23 cellular contexts compared by ENCODE assay signal in genomic region chr17:77782611-77783010, GRCh38.
A peak's percentile ranks its signal among the peaks of the same experiment; 100 is the strongest.
DNase-seq lines count a peak whose midpoint lies in the region; ATAC-seq and TF ChIP-seq lines count a peak whose summit lies in the region.
"Had no signal": no experiment of that assay in that cellular context is flagged by ENCODE, and none has a peak within 500 bp of the region (broad histone marks: within the 10 kb centered on the region; RNA-seq: fewer than 3 reads in every experiment).

No MANE protein-coding gene starts in this region.

- no peak for ATAC-seq in activated T-helper 17 cell treated with anti-CD3 and anti-CD28 coated beads, Interleukin-2, amount 50 U/mL, for 72 hours (replicated peaks)
- ATAC-seq: Right ventricle myocardium inferior had no signal

- peaks cover 23% of the 10 kb centered on the region for H3K4me1 Mint-ChIP-seq in activated CD4-positive, alpha-beta T cell treated with anti-CD3 and anti-CD28 coated beads, Interleukin-2, amount 10 ng/mL, durations not matched to agents 7 days and 5 days
- peaks cover 5% of the 10 kb centered on the region for H3K4me1 Mint-ChIP-seq in activated T-helper 17 cell treated with anti-CD3 and anti-CD28 coated beads, Interleukin-2, amount 50 U/mL, for 72 hours
- peaks cover 40% of the 10 kb centered on the region for H3K4me1 Mint-ChIP-seq in neural progenitor cell
- H3K4me1 Mint-ChIP-seq in activated T-cell treated with anti-CD3 and anti-CD28 coated beads, Interleukin-2, amount 50 U/mL, for 24 hours (ENCODE audit: low read depth) = peaks cover 20% of the 10 kb centered on the region

- peak overlapping the region; percentile 48 for H3K4me2 ChIP-seq in neural progenitor cell
- H3K4me2 ChIP-seq: BLaER1, PC-9 had no signal

- H4K20me1 ChIP-seq in neural progenitor cell (ENCODE audit: low read depth) = no peaks in the 10 kb centered on the region
- H4K20me1 ChIP-seq: BLaER1 had no signal

- H2AFZ ChIP-seq in neural progenitor cell (replicated peaks) = no peak overlapping the region
- H2AFZ ChIP-seq: GM23248, PC-9 had no signal

- H3K36me3 Mint-ChIP-seq in activated CD4-positive, alpha-beta T cell treated with anti-CD3 and anti-CD28 coated beads, Interleukin-2, amount 10 ng/mL, durations not matched to agents 7 days and 5 days (ENCODE audit: low read depth) = no peaks in the 10 kb centered on the region
- H3K36me3 Mint-ChIP-seq in activated T-helper 17 cell treated with anti-CD3 and anti-CD28 coated beads, Interleukin-2, amount 50 U/mL, for 72 hours (ENCODE audit: low read depth) = no peaks in the 10 kb centered on the region
- no peaks in the 10 kb centered on the region for H3K36me3 Mint-ChIP-seq in neural progenitor cell
- no peaks in the 10 kb centered on the region for H3K36me3 Mint-ChIP-seq in activated T-cell treated with anti-CD3 and anti-CD28 coated beads, Interleukin-2, amount 50 U/mL, for 24 hours (ENCODE audit: low read depth)

- CTCF ChIA-PET in activated CD4-positive, alpha-beta T cell treated with anti-CD3 and anti-CD28 coated beads, Interleukin-2, amount 10 ng/mL, durations not matched to agents 7 days and 5 days (lab: Charles Lee) = no interaction called here

- POLR2A ChIA-PET in activated CD4-positive, alpha-beta T cell treated with anti-CD3 and anti-CD28 coated beads, Interleukin-2, amount 10 ng/mL, durations not matched to agents 7 days and 5 days (lab: Charles Lee) = no interaction called here

- H3K4me3 ChIP-seq in neural progenitor cell (no peak overlapping the region), HAP-1 (no peak overlapping the region)
- H3K4me3 ChIP-seq: BLaER1, GM23248, PC-9, SJCRH30 had no signal

- H3K9me3 ChIP-seq in neural progenitor cell (ENCODE audit: low read depth) (no peaks in the 10 kb centered on the region), HAP-1 (no peaks in the 10 kb centered on the region)
- H3K9me3 ChIP-seq: BLaER1, SJCRH30 had no signal

- H3K79me2 ChIP-seq in neural progenitor cell (ENCODE audit: low read depth) = no peaks in the 10 kb centered on the region

- H3K4me1 ChIP-seq in neural progenitor cell = peaks cover 28% of the 10 kb centered on the region
- no peaks in the 10 kb centered on the region for H3K4me1 ChIP-seq in HAP-1
- H3K4me1 ChIP-seq: SJCRH30 had no signal

- TF ChIP-seq CTCF in neural progenitor cell (IDR thresholded peaks at IDR 0.05) = no peak

- no peak overlapping the region for H3K4me3 Mint-ChIP-seq in activated CD4-positive, alpha-beta T cell treated with anti-CD3 and anti-CD28 coated beads, Interleukin-2, amount 10 ng/mL, durations not matched to agents 7 days and 5 days
- H3K4me3 Mint-ChIP-seq in activated T-helper 17 cell treated with anti-CD3 and anti-CD28 coated beads, Interleukin-2, amount 50 U/mL, for 72 hours = no peak overlapping the region
- H3K4me3 Mint-ChIP-seq in neural progenitor cell = peak overlapping the region; percentile 48
- no peak overlapping the region for H3K4me3 Mint-ChIP-seq in activated T-cell treated with anti-CD3 and anti-CD28 coated beads, Interleukin-2, amount 50 U/mL, for 24 hours
- H3K4me3 Mint-ChIP-seq: CD4-positive, alpha-beta T cell; H9; HFFc6 had no signal

- in situ Hi-C loops in HAP-1 (cut with MboI; ENCODE audit: low sequenced_read_pairs) = no loop called here

- peak overlapping the region; percentile 4 for H3K27ac Mint-ChIP-seq in activated CD4-positive, alpha-beta T cell treated with anti-CD3 and anti-CD28 coated beads, Interleukin-2, amount 10 ng/mL, durations not matched to agents 7 days and 5 days
- peak overlapping the region; percentile 69 for H3K27ac Mint-ChIP-seq in activated T-helper 17 cell treated with anti-CD3 and anti-CD28 coated beads, Interleukin-2, amount 50 U/mL, for 72 hours
- no peak overlapping the region for H3K27ac Mint-ChIP-seq in neural progenitor cell
- no peak overlapping the region for H3K27ac Mint-ChIP-seq in activated T-cell treated with anti-CD3 and anti-CD28 coated beads, Interleukin-2, amount 50 U/mL, for 24 hours
- H3K27ac Mint-ChIP-seq: H9, HFFc6 had no signal

- peaks cover under 1% of the 10 kb centered on the region for H3K27me3 Mint-ChIP-seq in activated CD4-positive, alpha-beta T cell treated with anti-CD3 and anti-CD28 coated beads, Interleukin-2, amount 10 ng/mL, durations not matched to agents 7 days and 5 days
- H3K27me3 Mint-ChIP-seq in activated T-helper 17 cell treated with anti-CD3 and anti-CD28 coated beads, Interleukin-2, amount 50 U/mL, for 72 hours = no peaks in the 10 kb centered on the region
- peaks cover 17% of the 10 kb centered on the region for H3K27me3 Mint-ChIP-seq in neural progenitor cell (ENCODE audit: insufficient read depth, low read depth)
- H3K27me3 Mint-ChIP-seq in activated T-cell treated with anti-CD3 and anti-CD28 coated beads, Interleukin-2, amount 50 U/mL, for 24 hours = no peaks in the 10 kb centered on the region
- H3K27me3 Mint-ChIP-seq: CD4-positive, alpha-beta T cell had no signal

- peaks cover 35% of the 10 kb centered on the region for H3K27me3 ChIP-seq in neural progenitor cell
- peaks cover 9% of the 10 kb centered on the region for H3K27me3 ChIP-seq in HAP-1 (ENCODE audit: low read depth)
- H3K27me3 ChIP-seq: BLaER1 had no signal

- H3K36me3 ChIP-seq in neural progenitor cell (no peaks in the 10 kb centered on the region), HAP-1 (replicated peaks) (no peaks in the 10 kb centered on the region)
- H3K36me3 ChIP-seq: BLaER1, SJCRH30 had no signal

- no peak for DNase-seq in activated CD4-positive, alpha-beta T cell treated with anti-CD3 and anti-CD28 coated beads, Interleukin-2, amount 10 ng/mL, durations not matched to agents 7 days and 5 days
- DNase-seq in activated CD4-positive, alpha-beta T cell treated with anti-CD3 and anti-CD28 coated beads, Interleukin-2, amount 50 U/mL, for 4 hours = no peak
- no peak for DNase-seq in neural progenitor cell (ENCODE audit: low spot score)
- DNase-seq in HAP-1 (ENCODE audit: low spot score in 2 of 2) = no peak
- no peak for DNase-seq in effector CD4-positive, alpha-beta T cell
- no peak for DNase-seq in activated T-cell treated with anti-CD3 and anti-CD28 coated beads, Interleukin-2, amount 50 U/mL, for 24 hours
- DNase-seq: CD4-positive, alpha-beta T cell; GM23248; H9; HFFc6; KBM-7; MV-4-11; NCI-H1105; NCI-H1930; NCI-H2107; NCI-H446; NCI-H82; NK-92 treated with Interleukin-12 subunit alpha and Interleukin-12 subunit beta, amount 100 ng/mL, for 24 hours; PC-9; SJCRH30 had no signal

- H3F3A ChIP-seq in neural progenitor cell (ENCODE audit: low read depth) = peaks cover 20% of the 10 kb centered on the region

- no peak overlapping the region for H3K9ac ChIP-seq in neural progenitor cell
- H3K9ac ChIP-seq: BLaER1, GM23248 had no signal

- H3K27ac ChIP-seq in neural progenitor cell = no peak overlapping the region
- H3K27ac ChIP-seq: BLaER1, GM23248, PC-9, SJCRH30 had no signal

- no peaks in the 10 kb centered on the region for H3K9me3 Mint-ChIP-seq in activated CD4-positive, alpha-beta T cell treated with anti-CD3 and anti-CD28 coated beads, Interleukin-2, amount 10 ng/mL, durations not matched to agents 7 days and 5 days
- H3K9me3 Mint-ChIP-seq in activated T-helper 17 cell treated with anti-CD3 and anti-CD28 coated beads, Interleukin-2, amount 50 U/mL, for 72 hours = no peaks in the 10 kb centered on the region
- peaks cover 4% of the 10 kb centered on the region for H3K9me3 Mint-ChIP-seq in neural progenitor cell
- no peaks in the 10 kb centered on the region for H3K9me3 Mint-ChIP-seq in activated T-cell treated with anti-CD3 and anti-CD28 coated beads, Interleukin-2, amount 50 U/mL, for 24 hours
- H3K9me3 Mint-ChIP-seq: CD4-positive, alpha-beta T cell; HFFc6 had no signal

Comparison
In these comparisons a context has a peak if more than half of its experiments do, and no peak if none do; other contexts are left out.
1. H3K27ac Mint-ChIP-seq: peak in activated CD4-positive, alpha-beta T cell treated with anti-CD3 and anti-CD28 coated beads, Interleukin-2, amount 10 ng/mL, durations not matched to agents 7 days and 5 days (single experiment) and activated T-helper 17 cell treated with anti-CD3 and anti-CD28 coated beads, Interleukin-2, amount 50 U/mL, for 72 hours (single experiment); none in neural progenitor cell (single experiment) and activated T-cell treated with anti-CD3 and anti-CD28 coated beads, Interleukin-2, amount 50 U/mL, for 24 hours (single experiment).